Comparison of ENCODE assay signal across 1 cellular context in the genomic region with DNA sequence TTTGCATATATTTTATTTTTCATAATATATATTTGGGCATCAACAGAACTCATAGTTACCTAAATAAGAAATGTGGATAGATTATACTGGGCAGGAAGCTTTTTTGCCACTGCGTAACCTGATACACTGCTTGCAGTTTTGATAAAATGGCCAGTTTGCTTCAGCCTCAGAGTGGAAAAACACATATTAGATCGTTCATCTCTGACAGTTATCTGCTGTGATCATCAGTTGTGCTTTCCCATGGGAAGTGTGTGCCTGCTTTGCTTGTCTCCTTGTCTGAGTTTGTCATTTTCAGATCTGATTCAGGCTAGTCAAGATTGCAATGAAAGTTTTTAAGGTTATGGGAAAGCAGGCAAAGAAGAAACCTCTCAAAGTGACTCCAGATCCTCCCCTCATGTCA.
TF ChIP-seq lines count a peak whose summit lies in the region.

No MANE protein-coding gene starts in this region.

TF ChIP-seq in SK-N-SH, 30 proteins besides CTCF, POLR2A, EP300 and RAD21 (continued from another document):
- TF ChIP-seq ZBTB33 (IDR thresholded peaks at IDR 0.05; ENCODE audit: borderline replicate concordance, low read depth): no peak
